18 cellular contexts compared by ENCODE assay signal in the genomic region with DNA sequence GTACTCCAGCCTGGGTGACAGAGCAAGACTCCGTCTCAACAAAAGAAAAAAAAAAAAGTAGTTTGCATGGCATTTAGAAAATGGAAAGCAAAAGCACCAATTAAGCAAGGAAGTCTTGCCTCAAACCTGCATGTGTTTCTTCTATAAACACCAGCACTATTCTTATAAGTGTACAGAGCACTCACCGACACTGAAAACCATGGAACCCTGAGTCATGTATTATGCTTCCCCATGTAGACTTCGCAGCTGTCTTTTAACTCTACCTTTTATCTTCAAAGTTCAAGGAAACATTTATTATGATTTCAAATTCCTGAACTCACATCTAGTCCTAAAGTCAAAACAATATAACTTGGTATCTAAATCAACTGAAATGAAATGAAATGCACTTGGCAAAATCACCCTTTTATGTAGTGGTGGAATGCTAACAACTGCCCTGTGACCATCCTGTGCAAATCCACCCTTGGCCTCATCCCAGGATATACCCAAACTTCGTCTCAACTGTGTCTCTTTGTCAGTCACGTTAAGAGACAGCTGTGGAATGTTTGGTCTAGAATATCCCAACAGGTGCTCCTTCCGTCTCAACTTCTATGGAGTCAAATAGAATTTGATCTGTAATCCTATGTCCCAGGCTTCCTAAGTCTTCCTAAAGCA. TPM values are rescaled to one million over a fixed set of nuclear protein-coding genes. Genes with fewer than 3 reads are reported as not detected.
A peak's percentile ranks its signal among the peaks of the same experiment; 100 is the strongest.
DNase-seq lines count a peak whose midpoint lies in the region; ATAC-seq, FAIRE-seq and TF ChIP-seq lines count a peak whose summit lies in the region.
"Had no signal": no experiment of that assay in that cellular context is flagged by ENCODE, and none has a peak within 500 bp of the region (broad histone marks: within the 10 kb centered on the region; RNA-seq: fewer than 3 reads in every experiment).

No MANE protein-coding gene starts in this region.

- DNase-seq in IMR-90 (peak; percentile 85), GM12878 (ENCODE audit: low read depth, low spot score) (no peak), mesenchymal stem cell (peak; percentile 47), MM.1S (no peak), spleen (no peak), lower lobe of right lung (no peak)
- DNase-seq: activated CD4-positive, CD25-positive, alpha-beta regulatory T cell; CD4-positive, alpha-beta memory T cell; DND-41; foreskin keratinocyte; NCI-H1417 treated with DMSO at 0.1 percent for 48 hours; NCI-H774; nucleus accumbens; PC-3; testis had no signal

- no peak overlapping the region for H4K5ac ChIP-seq in IMR-90 (ENCODE audit: low read depth, low read length)

- no peak overlapping the region for H2BK20ac ChIP-seq in IMR-90 (ENCODE audit: low read depth, low read length)

- in situ Hi-C loops in IMR-90 (cut with MboI; ENCODE audit: low sequenced_read_pairs) (no loop called here), GM12878 (cut with MboI) (no loop called here)

- no peak overlapping the region for H2BK120ac ChIP-seq in IMR-90 (ENCODE audit: low read depth, low read length)
- no peak overlapping the region for H2BK120ac ChIP-seq in mesenchymal stem cell (ENCODE audit: low read depth, low read length)

- H3K18ac ChIP-seq in IMR-90 (ENCODE audit: low read depth, low read length), result peak overlapping the region; percentile 1; the same call in 1 of the 2 replicates
- no peak overlapping the region for H3K18ac ChIP-seq in mesenchymal stem cell (ENCODE audit: low read depth in 1 of 2, low read length in 2 of 2)

- BruUV-seq in IMR-90 (replicated peaks; lab: Mats Ljungman, UMichigan), result no TSS peak
- BruUV-seq in GM12878 (replicated peaks; lab: Mats Ljungman, UMichigan), result no TSS peak

- H3K56ac ChIP-seq in IMR-90 (ENCODE audit: extremely low read depth, insufficient read depth, low read length), result no peak overlapping the region

- FAIRE-seq in GM12878 (lab: Jason Lieb, UNC), result no peak
- FAIRE-seq: GM18507 had no signal

- POLR2A ChIA-PET in IMR-90 (lab: Charles Lee; ENCODE audit: unreplicated experiment) (no interaction called here), GM12878 (lab: Charles Lee) (interaction anchor here (1.3 kb wide), 1 partner anchor 12 kb away, joined by 3 read pairs; no protein-coding TSS in a partner anchor)

- H3K4me3 ChIP-seq in BLaER1 treated with 17β-estradiol and CSF1 and Interleukin-3, amounts not matched to agents 10 nM and 100 nM, result peak overlapping the region in 1 of 10 experiments; percentile 3; a peak in 1 of 20 replicates
- no peak overlapping the region for H3K4me3 ChIP-seq in IMR-90 (ENCODE audit: insufficient read depth, low read depth, low read length)
- no peak overlapping the region for H3K4me3 ChIP-seq in GM12878
- H3K4me3 ChIP-seq in mesenchymal stem cell (ENCODE audit: insufficient read depth in 1 of 2, low read depth in 1 of 2, low read length in 2 of 2), result no peak overlapping the region
- no peak overlapping the region for H3K4me3 ChIP-seq in MM.1S (ENCODE audit: low read length)
- no peak overlapping the region for H3K4me3 ChIP-seq in spleen
- no peak overlapping the region for H3K4me3 ChIP-seq in lower lobe of right lung
- H3K4me3 ChIP-seq: testis had no signal

- no peak overlapping the region for H2AK9ac ChIP-seq in IMR-90 (replicated peaks; ENCODE audit: low read depth, low read length, poor library complexity)

- peaks cover 57% of the 10 kb centered on the region for H3K79me2 ChIP-seq in GM12878 (ENCODE audit: control insufficient read depth, insufficient read depth, low read length)
- H3K79me2 ChIP-seq in MM.1S (ENCODE audit: low read length), result no peaks in the 10 kb centered on the region

- CTCF ChIA-PET in IMR-90 (lab: Yijun Ruan, JAX), result no interaction called here
- CTCF ChIA-PET in GM12878 (lab: Yijun Ruan, JAX), result interaction anchor here (1.9 kb wide), 1 partner anchor 91 kb away, joined by 13 read pairs; no protein-coding TSS in a partner anchor

- no peak for TF ChIP-seq EP300 in GM12878 (IDR thresholded peaks at IDR 0.05; ENCODE audit: borderline replicate concordance in 1 of 2, control insufficient read depth in 1 of 2, low read depth in 2 of 2, low read length in 2 of 2)

- H2AK5ac ChIP-seq in IMR-90 (ENCODE audit: low read depth, low read length) (no peak overlapping the region), mesenchymal stem cell (ENCODE audit: low read length, severe bottlenecking) (no peak overlapping the region)

- H2BK15ac ChIP-seq in IMR-90 (ENCODE audit: low read depth, low read length), result no peak overlapping the region
- H2BK15ac ChIP-seq in mesenchymal stem cell (ENCODE audit: low read depth, poor library complexity, severe bottlenecking), result no peak overlapping the region

- WGBS in IMR-90 (ENCODE audit: extremely low coverage in 2 of 2, insufficient read length in 1 of 2), 2 experiments, result 14% methylated on average over 1 of the region's 6 CpGs; no CpG with 5 or more reads in 1 of the 2 experiments
- WGBS in GM12878 (ENCODE audit: insufficient coverage, insufficient replicate concordance, low lambda C conversion rate, missing lambda C conversion rate), result 76% methylated on average over 5 of the region's 6 CpGs
- WGBS in mesenchymal stem cell, result 62% methylated on average over 5 of the region's 6 CpGs
- 74 to 86% (median 79%) methylated on average over 6 of the region's 6 CpGs for WGBS in spleen, 5 donors

- peak overlapping the region in 4 of 11 experiments; percentile 7 to 96 (median 18); a peak in 2 of 22 replicates for H3K27ac ChIP-seq in BLaER1 treated with 17β-estradiol and CSF1 and Interleukin-3, amounts not matched to agents 10 nM and 100 nM
- H3K27ac ChIP-seq in IMR-90 (ENCODE audit: insufficient read depth, low read length) (peak overlapping the region; percentile 50; the same call in 1 of the 2 replicates), GM12878 (ENCODE audit: control insufficient read depth, insufficient read depth) (no peak overlapping the region), mesenchymal stem cell (ENCODE audit: low read length, poor library complexity, severe bottlenecking) (no peak overlapping the region), MM.1S (ENCODE audit: low read length) (no peak overlapping the region), spleen (no peak overlapping the region), lower lobe of right lung (no peak overlapping the region)
- H3K27ac ChIP-seq: foreskin keratinocyte, testis had no signal

- no peak for TF ChIP-seq CTCF in IMR-90 (conservative IDR thresholded peaks at IDR 0.05; ENCODE audit: low read depth, low read length)
- no peak for TF ChIP-seq CTCF in GM12878 (IDR thresholded peaks at IDR 0.05 in 2 of 3, conservative IDR thresholded peaks at IDR 0.05 in 1 of 3; ENCODE audit: control insufficient read depth in 2 of 3, extremely low read depth in 1 of 3, insufficient read depth in 1 of 3, low read depth in 3 of 3, low read length in 3 of 3)
- TF ChIP-seq CTCF in MM.1S (IDR thresholded peaks at IDR 0.05; ENCODE audit: low read length), result no peak
- TF ChIP-seq CTCF in spleen (IDR thresholded peaks at IDR 0.05 in 8 of 11, conservative IDR thresholded peaks at IDR 0.05 in 3 of 11), result no peak
- no peak for TF ChIP-seq CTCF in lower lobe of right lung (IDR thresholded peaks at IDR 0.05)

- no peak for TF ChIP-seq POLR2A in IMR-90 (IDR thresholded peaks at IDR 0.05; ENCODE audit: low read depth, low read length)
- TF ChIP-seq POLR2A in GM12878 (IDR thresholded peaks at IDR 0.05; ENCODE audit: low read depth, low read length), result no peak
- no peak for TF ChIP-seq POLR2A in spleen (IDR thresholded peaks at IDR 0.05)

- no peaks in the 10 kb centered on the region for H3K9me2 ChIP-seq in MM.1S (replicated peaks; ENCODE audit: insufficient read depth, low read length)

- H2BK12ac ChIP-seq in mesenchymal stem cell (ENCODE audit: low read length in 2 of 2), result no peak overlapping the region

- intact Hi-C loops in IMR-90 (cut with micrococcal nuclease), result loop anchor here (10.0 kb wide), 1 partner anchor 1739 kb away; no protein-coding TSS in a partner anchor
- intact Hi-C loops in GM12878 (cut with micrococcal nuclease; ENCODE audit: unreplicated experiment), result no loop called here
- intact Hi-C loops in spleen (cut with DNase I; ENCODE audit: low total_unique reads), result no loop called here
- intact Hi-C loops in lower lobe of right lung (cut with DNase I), result no loop called here

- RAD21 ChIA-PET in GM12878 (lab: Charles Lee; ENCODE audit: unreplicated experiment), result no interaction called here

- no peak overlapping the region for H4K91ac ChIP-seq in IMR-90 (ENCODE audit: insufficient read depth, low read depth, low read length)
- no peak overlapping the region for H4K91ac ChIP-seq in mesenchymal stem cell (ENCODE audit: low read length)

- H3K9me3 ChIP-seq in BLaER1 treated with 17β-estradiol and CSF1 and Interleukin-3, amounts not matched to agents 10 nM and 100 nM (replicated peaks in 1 of 11), result no peaks in the 10 kb centered on the region
- H3K9me3 ChIP-seq in IMR-90 (ENCODE audit: control insufficient read depth, insufficient read depth, low read length) (no peaks in the 10 kb centered on the region), GM12878 (replicated peaks; ENCODE audit: control insufficient read depth, insufficient read depth, low read length) (no peaks in the 10 kb centered on the region), mesenchymal stem cell (ENCODE audit: control insufficient read depth, low read length) (no peaks in the 10 kb centered on the region), MM.1S (replicated peaks; ENCODE audit: insufficient read depth, low read length) (no peaks in the 10 kb centered on the region), spleen (no peaks in the 10 kb centered on the region), lower lobe of right lung (no peaks in the 10 kb centered on the region)
- H3K9me3 ChIP-seq: testis had no signal

- H3F3A ChIP-seq in MM.1S (ENCODE audit: insufficient read depth, low read length), result no peaks in the 10 kb centered on the region

- H3K27me3 ChIP-seq in BLaER1 treated with 17β-estradiol and CSF1 and Interleukin-3, amounts not matched to agents 10 nM and 100 nM, result no peaks in the 10 kb centered on the region
- H3K27me3 ChIP-seq in IMR-90 (ENCODE audit: control insufficient read depth, insufficient read depth, low read length) (no peaks in the 10 kb centered on the region), GM12878 (replicated peaks in 1 of 2; ENCODE audit: control insufficient read depth in 2 of 2, insufficient read depth in 2 of 2, low read length in 1 of 2) (no peaks in the 10 kb centered on the region), mesenchymal stem cell (ENCODE audit: control insufficient read depth in 1 of 2, insufficient read depth in 1 of 2, low read length in 2 of 2) (no peaks in the 10 kb centered on the region), MM.1S (replicated peaks; ENCODE audit: insufficient read depth, low read length) (peaks cover 56% of the 10 kb centered on the region), spleen (replicated peaks in 1 of 7) (peaks cover 0 to 39% (median 17%) of the 10 kb centered on the region in 7 donors), lower lobe of right lung (ENCODE audit: low read depth) (no peaks in the 10 kb centered on the region)
- H3K27me3 ChIP-seq: foreskin keratinocyte, testis had no signal

- dilution Hi-C loops in IMR-90 (cut with HindIII; ENCODE audit: low sequenced_read_pairs, unreplicated experiment), result no loop called here

- peaks cover 7% of the 10 kb centered on the region for H3K9me1 ChIP-seq in IMR-90 (ENCODE audit: insufficient read depth, low read length)

- peak overlapping the region; percentile 29 to 93 (median 78); a peak in 20 of 22 replicates for H3K4me2 ChIP-seq in BLaER1 treated with 17β-estradiol and CSF1 and Interleukin-3, amounts not matched to agents 10 nM and 100 nM
- H3K4me2 ChIP-seq in IMR-90 (ENCODE audit: low read depth, low read length) (peak overlapping the region; percentile 51), GM12878 (ENCODE audit: control insufficient read depth, insufficient read depth) (peak overlapping the region; percentile 57), mesenchymal stem cell (ENCODE audit: low read length, poor library complexity, severe bottlenecking) (no peak overlapping the region), MM.1S (ENCODE audit: low read depth, low read length) (no peak overlapping the region)

- H3K14ac ChIP-seq in IMR-90 (replicated peaks; ENCODE audit: low read depth, low read length) (no peak overlapping the region), mesenchymal stem cell (ENCODE audit: low read length in 2 of 2) (no peak overlapping the region)

- H3K4ac ChIP-seq in IMR-90 (ENCODE audit: low read depth, low read length) (no peak overlapping the region), mesenchymal stem cell (ENCODE audit: low read depth in 1 of 2, low read length in 2 of 2) (no peak overlapping the region)

- ATAC-seq in IMR-90 (ENCODE audit: low read depth) (peak; percentile 30), GM12878 (no peak), lower lobe of right lung (no peak), GM21390 (IDR thresholded peaks at IDR 0.05; ENCODE audit: unreplicated experiment) (no peak)
- ATAC-seq: foreskin keratinocyte, PC-3 had no signal

- H2AFZ ChIP-seq in IMR-90 (replicated peaks; ENCODE audit: low read length, poor library complexity) (no peak overlapping the region), GM12878 (ENCODE audit: control insufficient read depth, low read depth, low read length) (no peak overlapping the region), mesenchymal stem cell (ENCODE audit: low read depth, low read length) (no peak overlapping the region), MM.1S (ENCODE audit: low read length) (no peak overlapping the region)

- H3K4me1 ChIP-seq in BLaER1 treated with 17β-estradiol and CSF1 and Interleukin-3, amounts not matched to agents 10 nM and 100 nM, result peaks cover 22 to 68% (median 48%) of the 10 kb centered on the region in 10 experiments
- H3K4me1 ChIP-seq in IMR-90 (ENCODE audit: control insufficient read depth, insufficient read depth, low read length) (peaks cover 5% of the 10 kb centered on the region), GM12878 (ENCODE audit: control insufficient read depth, insufficient read depth, low read length) (peaks cover 19% of the 10 kb centered on the region), mesenchymal stem cell (ENCODE audit: control insufficient read depth, insufficient read depth, low read depth, low read length) (peaks cover 3% of the 10 kb centered on the region), MM.1S (ENCODE audit: low read length) (peaks cover 10% of the 10 kb centered on the region), spleen (peaks cover 0 to 35% (median 17%) of the 10 kb centered on the region in 6 donors), lower lobe of right lung (peaks cover 12% of the 10 kb centered on the region)
- H3K4me1 ChIP-seq: testis had no signal

- SMC1A ChIA-PET in GM12878 (lab: Charles Lee; ENCODE audit: uncharacterized antibody, unreplicated experiment), result interaction anchor here (1.2 to 3.5 kb wide), 2 partner anchors 9 to 25 kb away, joined by 3 to 27 read pairs; no protein-coding TSS in a partner anchor

- H4K20me1 ChIP-seq in BLaER1 treated with 17β-estradiol and CSF1 and Interleukin-3, amounts not matched to agents 10 nM and 100 nM, result peaks cover 0 to 70% (median 39%) of the 10 kb centered on the region in 11 experiments; a peak in 13 of 22 replicates
- H4K20me1 ChIP-seq in IMR-90 (ENCODE audit: insufficient read depth, low read length), result peaks cover 57% of the 10 kb centered on the region
- H4K20me1 ChIP-seq in GM12878 (ENCODE audit: control insufficient read depth, insufficient read depth), result no peaks in the 10 kb centered on the region
- no peaks in the 10 kb centered on the region for H4K20me1 ChIP-seq in MM.1S (ENCODE audit: insufficient read depth, low read length)

- H4K8ac ChIP-seq in IMR-90 (ENCODE audit: low read depth in 2 of 2, low read length in 2 of 2) (0 out of 4 replicates have a peak overlapping the region, but pooled peaks of 1 of the 2 experiments have one; percentile 26), mesenchymal stem cell (ENCODE audit: low read length) (no peak overlapping the region)

- H3K79me1 ChIP-seq in IMR-90 (ENCODE audit: low read depth in 1 of 2, low read length in 2 of 2) (peaks cover 11 to 59% of the 10 kb centered on the region in 2 experiments), mesenchymal stem cell (replicated peaks; ENCODE audit: low read length, poor library complexity, severe bottlenecking) (peaks cover 15% of the 10 kb centered on the region)

- H3K9ac ChIP-seq in BLaER1 treated with 17β-estradiol and CSF1 and Interleukin-3, amounts not matched to agents 10 nM and 100 nM, result no peak overlapping the region
- H3K9ac ChIP-seq in IMR-90 (ENCODE audit: low read depth, low read length) (no peak overlapping the region), GM12878 (ENCODE audit: control insufficient read depth, insufficient read depth, low read length) (no peak overlapping the region), mesenchymal stem cell (ENCODE audit: low read length) (no peak overlapping the region), MM.1S (ENCODE audit: low read length) (no peak overlapping the region)

- H2BK5ac ChIP-seq in IMR-90 (ENCODE audit: low read depth, low read length, poor library complexity, severe bottlenecking) (peak overlapping the region; percentile 94), mesenchymal stem cell (ENCODE audit: low read depth, low read length, poor library complexity, severe bottlenecking) (no peak overlapping the region)

- peaks cover 9 to 67% (median 61%) of the 10 kb centered on the region in 11 experiments; a peak in 21 of 22 replicates for H3K36me3 ChIP-seq in BLaER1 treated with 17β-estradiol and CSF1 and Interleukin-3, amounts not matched to agents 10 nM and 100 nM
- peaks cover 6% of the 10 kb centered on the region for H3K36me3 ChIP-seq in IMR-90 (ENCODE audit: control insufficient read depth, insufficient read depth, low read length)
- H3K36me3 ChIP-seq in GM12878 (ENCODE audit: control insufficient read depth in 2 of 2, insufficient read depth in 2 of 2, low read length in 1 of 2), result peaks cover 0 to 3% of the 10 kb centered on the region in 2 experiments; a peak in 1 of 4 replicates
- H3K36me3 ChIP-seq in mesenchymal stem cell (ENCODE audit: control insufficient read depth in 1 of 2, insufficient read depth in 2 of 2, low read depth in 1 of 2, low read length in 2 of 2), result peaks cover 3 to 13% of the 10 kb centered on the region in 2 experiments
- H3K36me3 ChIP-seq in MM.1S (replicated peaks; ENCODE audit: insufficient read depth, low read length), result no peaks in the 10 kb centered on the region
- no peaks in the 10 kb centered on the region for H3K36me3 ChIP-seq in spleen
- no peaks in the 10 kb centered on the region for H3K36me3 ChIP-seq in lower lobe of right lung

- H3K23ac ChIP-seq in IMR-90 (ENCODE audit: low read depth, low read length) (peak overlapping the region; percentile 54; the same call in 1 of the 2 replicates), mesenchymal stem cell (ENCODE audit: low read length in 2 of 2) (no peak overlapping the region)

- TF ChIP-seq RAD21 in IMR-90 (IDR thresholded peaks at IDR 0.05; ENCODE audit: low read length) (no peak), GM12878 (IDR thresholded peaks at IDR 0.05; ENCODE audit: insufficient read depth, low read depth, low read length) (no peak)

RNA-seq across cellular contexts. Expression of a gene that starts 4.8 kb away (rescaled TPM):
- total RNA-seq in IMR-90 (2012; rRNA removed), result 580 and 683 TPM in 2 replicates
- polyA plus RNA-seq in IMR-90 (2012; rRNA removed), result 21.3 and 30.4 TPM in 2 replicates
- polyA plus RNA-seq in IMR-90 (2012; cell fraction: cytosol; rRNA removed), result 7.2 and 7.6 TPM in 2 replicates
- polyA plus RNA-seq in IMR-90 (2012; cell fraction: nucleus; rRNA removed; ENCODE audit: low replicate concordance), result 5.3 and 20.5 TPM in 2 replicates
- total RNA-seq in GM12878 (2013; cell fraction: nucleolus; rRNA removed), result 74.1 and 84.6 TPM in 2 replicates
- total RNA-seq in GM12878 (2014; rRNA removed), result 89.3 and 106 TPM in 2 replicates
- 122 and 123 TPM in 2 replicates for total RNA-seq in GM12878 (2014; rRNA removed; fragmentation: Illumina TruSeq; extraction: Trizol)
- total RNA-seq in GM12878 (2021), result 187 and 203 TPM in 2 replicates
- polyA plus RNA-seq in GM12878 (2011; ENCODE audit: low read depth), result 14.8 TPM
- polyA plus RNA-seq in GM12878 (2011; rRNA removed), result 31.2 and 47.4 TPM in 2 replicates
- polyA plus RNA-seq in GM12878 (2011; cell fraction: cytosol; rRNA removed), result 10.6 and 17.6 TPM in 2 replicates
- polyA plus RNA-seq in GM12878 (2011; cell fraction: nucleus; rRNA removed), result 15.1 and 18.7 TPM in 2 replicates
- 21.9 and 34.6 TPM in 2 replicates for polyA plus RNA-seq in GM12878 (2012)
- polyA plus RNA-seq in GM12878 (2014; fragmentation: Illumina TruSeq; extraction: Trizol), result 74.4 and 107 TPM in 2 replicates
- 10 to 100 TPM; 26.2 to 38.1 TPM for polyA plus RNA-seq in GM12878 (2014; fragmentation: Nextera tagmentation; extraction: Ambion mirVana)
- polyA plus RNA-seq in GM12878 (2014; rRNA removed), result 44.6 and 50.4 TPM in 2 replicates
- polyA plus RNA-seq in GM12878 (2016; fragmentation: Nextera tagmentation; extraction: Ambion mirVana), result 100 to 1,000 TPM; 153 to 162 TPM
- polyA minus RNA-seq in GM12878 (2011; rRNA and poly(A)+ RNA removed), result 61.8 and 62.7 TPM in 2 replicates
- polyA minus RNA-seq in GM12878 (2011; cell fraction: cytosol; rRNA and poly(A)+ RNA removed), result 35.9 and 38.3 TPM in 2 replicates
- polyA minus RNA-seq in GM12878 (2011; cell fraction: nucleus; rRNA and poly(A)+ RNA removed), result 27.0 and 40.6 TPM in 2 replicates
- 65.2 TPM for polyA plus RNA-seq in mesenchymal stem cell (2013, experiment 1 of 2)
- 68.3 TPM for polyA plus RNA-seq in mesenchymal stem cell (2013, experiment 2 of 2)
- total RNA-seq in spleen, result 10 to 100 TPM in 5 of 7 donors, 1 to 10 TPM in 2; 7.1 to 18.4 (median 12.5) TPM
- 1 to 10 TPM in 2 of 3 donors, under 1 TPM in 1; 0.54 to 2.7 (median 2.1) TPM for polyA plus RNA-seq in spleen
- total RNA-seq in lower lobe of right lung, result 50.6 TPM
- total RNA-seq: PC-3 had no signal

Comparison
In these comparisons a context has a peak if more than half of its experiments do, and no peak if none do; other contexts are left out.
1. H3K4me2 ChIP-seq: peak in BLaER1 treated with 17β-estradiol and CSF1 and Interleukin-3, amounts not matched to agents 10 nM and 100 nM (11 of 11), IMR-90 (single experiment) and GM12878 (single experiment); none in mesenchymal stem cell (single experiment) and MM.1S (single experiment).
2. DNase-seq: peak in IMR-90 (single experiment) and mesenchymal stem cell (single experiment); none in GM12878 (single experiment), MM.1S (single experiment), spleen (single experiment) and lower lobe of right lung (single experiment).